In genomic region chr10:103451091-103451801, GRCh38 we compare ENCODE assay signal across 1 cellular context.
TF ChIP-seq lines count a peak whose summit lies in the region.

No MANE protein-coding gene starts in this region.

TF ChIP-seq in GM23338, 12 proteins besides CTCF, POLR2A, EP300 and RAD21 (continued from another document):
- TF ChIP-seq ZNF462 (CRISPR knock-in tag; IDR thresholded peaks at IDR 0.05) = no peak
- no peak for TF ChIP-seq EZH2 (IDR thresholded peaks at IDR 0.05; ENCODE audit: low read depth, unreplicated experiment)
- no peak for TF ChIP-seq ZNF114 (CRISPR knock-in tag; IDR thresholded peaks at IDR 0.05)
- no peak for TF ChIP-seq NANOG (IDR thresholded peaks at IDR 0.05; ENCODE audit: borderline replicate concordance)
- TF ChIP-seq ETS1 (IDR thresholded peaks at IDR 0.05) = no peak
